Comparison of ENCODE assay signal across 11 cellular contexts in the genomic region with DNA sequence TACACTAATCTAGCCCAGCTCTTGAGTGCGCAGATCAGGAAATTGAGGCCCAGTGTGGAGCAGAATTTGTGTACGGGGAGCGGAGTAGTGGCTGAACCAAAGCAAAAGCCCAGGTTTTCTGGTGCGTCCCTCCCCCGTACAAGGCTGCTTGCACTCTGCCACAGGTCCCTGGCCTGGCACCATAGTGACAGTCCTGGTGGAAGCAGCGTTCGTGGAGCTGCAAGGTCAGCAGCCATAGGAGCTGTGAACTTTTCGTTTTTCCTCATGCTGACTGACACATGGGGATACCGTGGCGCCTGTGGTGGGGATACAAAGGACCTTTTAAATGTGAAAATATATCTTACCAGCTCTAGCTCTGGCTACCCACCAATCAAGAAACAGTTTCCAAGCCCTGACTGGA. TPM values are rescaled to one million over a fixed set of nuclear protein-coding genes. Genes with fewer than 3 reads are reported as not detected.
DNase-seq lines count a peak whose midpoint lies in the region; ATAC-seq, FAIRE-seq and TF ChIP-seq lines count a peak whose summit lies in the region.
"Had no signal": no experiment of that assay in that cellular context is flagged by ENCODE, and none has a peak within 500 bp of the region (broad histone marks: within the 10 kb centered on the region; RNA-seq: fewer than 3 reads in every experiment).

No MANE protein-coding gene starts in this region.

- H3K9me3 ChIP-seq in right cardiac atrium (ENCODE audit: control insufficient read depth, low read length): no peaks in the 10 kb centered on the region
- no peaks in the 10 kb centered on the region for H3K9me3 ChIP-seq in lower lobe of right lung
- H3K9me3 ChIP-seq in upper lobe of right lung: no peaks in the 10 kb centered on the region

- intact Hi-C loops in right cardiac atrium (cut with DNase I): no loop called here
- intact Hi-C loops in left cardiac atrium (cut with DNase I): no loop called here
- intact Hi-C loops in lower lobe of right lung (cut with DNase I): no loop called here
- intact Hi-C loops in upper lobe of right lung (cut with DNase I): no loop called here

- H3K4me1 ChIP-seq in right cardiac atrium (ENCODE audit: control insufficient read depth, insufficient read depth, low read length) (peaks cover 14% of the 10 kb centered on the region), lower lobe of right lung (peaks cover 49% of the 10 kb centered on the region), upper lobe of right lung (peaks cover 30% of the 10 kb centered on the region)

- no peaks in the 10 kb centered on the region for H3K36me3 ChIP-seq in lower lobe of right lung
- no peaks in the 10 kb centered on the region for H3K36me3 ChIP-seq in upper lobe of right lung

- FAIRE-seq in RCC 7860 (lab: Jason Lieb, UNC) (no peak), urothelium cell line (lab: Jason Lieb, UNC) (no peak)

- DNase-seq in right cardiac atrium: peak in 2 of 3 donors; percentile 23 to 60
- DNase-seq in left cardiac atrium: no peak
- DNase-seq in activated CD4-positive, alpha-beta T cell treated with anti-CD3 and anti-CD28 coated beads, Interleukin-2, amount 50 U/mL, for 48 hours: peak; percentile 50 to 63
- DNase-seq in lower lobe of right lung: no peak
- no peak for DNase-seq in upper lobe of right lung
- no peak for DNase-seq in RCC 7860 (ENCODE audit: low spot score)
- no peak for DNase-seq in NCI-H146 (lab: John Stamatoyannopoulos, UW)
- no peak for DNase-seq in urothelium cell line (ENCODE audit: low spot score)
- DNase-seq: hippocampal formation, NCI-H345 had no signal

- H3K27ac ChIP-seq in right cardiac atrium (ENCODE audit: low read length) (no peak overlapping the region), lower lobe of right lung (peak overlapping the region; percentile 77), upper lobe of right lung (peak overlapping the region; percentile 80)

- H3K27me3 ChIP-seq in right cardiac atrium (ENCODE audit: control insufficient read depth, insufficient read depth) (no peaks in the 10 kb centered on the region), lower lobe of right lung (ENCODE audit: low read depth) (no peaks in the 10 kb centered on the region), upper lobe of right lung (no peaks in the 10 kb centered on the region)

- WGBS in right cardiac atrium: 56% methylated on average over 10 of the region's 10 CpGs

- TF ChIP-seq CTCF in lower lobe of right lung (IDR thresholded peaks at IDR 0.05) (no peak), upper lobe of right lung (IDR thresholded peaks at IDR 0.05) (no peak)

- H3K4me3 ChIP-seq in right cardiac atrium (ENCODE audit: low read length) (no peak overlapping the region), lower lobe of right lung (peak overlapping the region; percentile 39), upper lobe of right lung (peak overlapping the region; percentile 43)

- ATAC-seq in right cardiac atrium (peak; percentile 10 to 13), left cardiac atrium (no peak), lower lobe of right lung (no peak), upper lobe of right lung (no peak)
- ATAC-seq: SK-N-SH treated with all-trans-retinoic acid at 6 μM for 48 hours had no signal

RNA-seq across cellular contexts. Expression of a gene that starts 1.8 kb away (rescaled TPM):
- total RNA-seq in right cardiac atrium: 10 to 100 TPM; 68.1 to 74.8 (median 71.5) TPM
- polyA plus RNA-seq in right cardiac atrium: 46.6 TPM
- total RNA-seq in left cardiac atrium: 10 to 100 TPM; 48.3 to 58.8 TPM
- 226 TPM for total RNA-seq in lower lobe of right lung
- total RNA-seq in upper lobe of right lung: 206 TPM

Comparison
In these comparisons a context has a peak if more than half of its experiments do, and no peak if none do; other contexts are left out.
1. ATAC-seq: peak in right cardiac atrium (2 of 2); none in left cardiac atrium (0 of 2), lower lobe of right lung (0 of 2) and upper lobe of right lung (single experiment).
2. DNase-seq: peak in right cardiac atrium (2 of 3) and activated CD4-positive, alpha-beta T cell treated with anti-CD3 and anti-CD28 coated beads, Interleukin-2, amount 50 U/mL, for 48 hours (2 of 2); none in left cardiac atrium (single experiment), lower lobe of right lung (single experiment), upper lobe of right lung (single experiment), RCC 7860 (single experiment), NCI-H146 (single experiment) and urothelium cell line (single experiment).